Comparison of ENCODE assay signal across 8 cellular contexts in genomic region chr1:6614953-6615785, GRCh38. TPM values are rescaled to one million over a fixed set of nuclear protein-coding genes. Genes with fewer than 3 reads are reported as not detected.
DNase-seq lines count a peak whose midpoint lies in the region; ATAC-seq, FAIRE-seq and TF ChIP-seq lines count a peak whose summit lies in the region.

No MANE protein-coding gene starts in this region.

- POLR2A ChIA-PET in activated naive CD8-positive, alpha-beta T cell treated with anti-CD3 and anti-CD28 coated beads, Interleukin-2, amount 10 ng/mL, durations not matched to agents 7 days and 5 days (lab: Charles Lee), result interaction anchor here (1.0 to 1.1 kb wide), 3 partner anchors 12 to 35 kb away, joined by 3 to 4 read pairs (median 3); partner anchors contain the start of gene ZBTB48
- POLR2A ChIA-PET in GM10248 (lab: Yijun Ruan, JAX), result no interaction called here

- H3K27ac ChIP-seq in kidney (ENCODE audit: low read depth in 2 of 2, low read length in 2 of 2), result peak overlapping the region; percentile 32 to 67
- peak overlapping the region; percentile 99 for H3K27ac ChIP-seq in suprapubic skin

- H3K36me3 Mint-ChIP-seq in activated CD8-positive, alpha-beta memory T cell treated with anti-CD3 and anti-CD28 coated beads, Interleukin-2, amount 10 ng/mL, durations not matched to agents 7 days and 5 days, result peaks cover 10% of the 10 kb centered on the region
- peaks cover 16% of the 10 kb centered on the region for H3K36me3 Mint-ChIP-seq in activated naive CD8-positive, alpha-beta T cell treated with anti-CD3 and anti-CD28 coated beads, Interleukin-2, amount 10 ng/mL, durations not matched to agents 7 days and 5 days

- DNase-seq in activated CD8-positive, alpha-beta memory T cell treated with anti-CD3 and anti-CD28 coated beads, Interleukin-2, amount 10 ng/mL, durations not matched to agents 7 days and 5 days, result no peak
- no peak for DNase-seq in activated CD8-positive, alpha-beta memory T cell treated with anti-CD3 and anti-CD28 coated beads for 24 hours
- DNase-seq in activated naive CD8-positive, alpha-beta T cell treated with anti-CD3 and anti-CD28 coated beads, Interleukin-2, amount 10 ng/mL, durations not matched to agents 7 days and 5 days, result peak; percentile 49
- DNase-seq in kidney (no peak), suprapubic skin (ENCODE audit: low spot score in 2 of 2) (no peak), NCI-H1105 (lab: John Stamatoyannopoulos, UW) (no peak), GM10248 (ENCODE audit: extremely low spot score) (no peak)

- H3K27ac Mint-ChIP-seq in activated CD8-positive, alpha-beta memory T cell treated with anti-CD3 and anti-CD28 coated beads, Interleukin-2, amount 10 ng/mL, durations not matched to agents 7 days and 5 days, result peak overlapping the region; percentile 17
- peak overlapping the region; percentile 60 for H3K27ac Mint-ChIP-seq in activated naive CD8-positive, alpha-beta T cell treated with anti-CD3 and anti-CD28 coated beads, Interleukin-2, amount 10 ng/mL, durations not matched to agents 7 days and 5 days

- no peaks in the 10 kb centered on the region for H3K27me3 ChIP-seq in suprapubic skin

- no peak for ATAC-seq in activated CD8-positive, alpha-beta memory T cell treated with anti-CD3 and anti-CD28 coated beads, Interleukin-2, amount 10 ng/mL, durations not matched to agents 7 days and 5 days
- no peak for ATAC-seq in activated naive CD8-positive, alpha-beta T cell treated with anti-CD3 and anti-CD28 coated beads, Interleukin-2, amount 10 ng/mL, durations not matched to agents 7 days and 5 days (ENCODE audit: low read depth)
- ATAC-seq in HG03025 (IDR thresholded peaks at IDR 0.05; ENCODE audit: low FRiP score, unreplicated experiment), result no peak

- FAIRE-seq in kidney (lab: Jason Lieb, UNC), result no peak

- H3K4me1 ChIP-seq in kidney (ENCODE audit: control insufficient read depth in 1 of 2, insufficient read depth in 1 of 2, low read depth in 1 of 2, low read length in 2 of 2) (no peaks in the 10 kb centered on the region), suprapubic skin (peaks cover 33% of the 10 kb centered on the region)

- peak overlapping the region; percentile 17 to 29 for H3K9ac ChIP-seq in kidney (ENCODE audit: low read length in 2 of 2)

- peak overlapping the region; percentile 70 for H3K4me3 Mint-ChIP-seq in activated CD8-positive, alpha-beta memory T cell treated with anti-CD3 and anti-CD28 coated beads, Interleukin-2, amount 10 ng/mL, durations not matched to agents 7 days and 5 days
- peak overlapping the region; percentile 75 for H3K4me3 Mint-ChIP-seq in activated naive CD8-positive, alpha-beta T cell treated with anti-CD3 and anti-CD28 coated beads, Interleukin-2, amount 10 ng/mL, durations not matched to agents 7 days and 5 days

- 4% methylated on average over 24 of the region's 78 CpGs for WGBS in suprapubic skin

- H3K9me3 ChIP-seq in kidney (ENCODE audit: control insufficient read depth in 1 of 2, low read length in 2 of 2), result no peaks in the 10 kb centered on the region
- no peaks in the 10 kb centered on the region for H3K9me3 ChIP-seq in suprapubic skin

- TF ChIP-seq EP300 in suprapubic skin (IDR thresholded peaks at IDR 0.05), result no peak

- no peak for TF ChIP-seq POLR2A in suprapubic skin (IDR thresholded peaks at IDR 0.05)

- intact Hi-C loops in kidney (cut with DNase I), result no loop called here

- CTCF ChIA-PET in activated CD8-positive, alpha-beta memory T cell treated with anti-CD3 and anti-CD28 coated beads, Interleukin-2, amount 10 ng/mL, durations not matched to agents 7 days and 5 days (lab: Charles Lee), result interaction anchor here (1.2 to 1.4 kb wide), 2 partner anchors 12 to 61 kb away, joined by 3 read pairs; partner anchors contain the start of gene NOL9
- CTCF ChIA-PET in GM10248 (lab: Yijun Ruan, JAX), result interaction anchor here (0.7 to 1.3 kb wide), 4 partner anchors 9 to 61 kb away, joined by 3 to 4 read pairs (median 3); partner anchors contain the start of genes NOL9 and THAP3

- H3K27me3 Mint-ChIP-seq in activated CD8-positive, alpha-beta memory T cell treated with anti-CD3 and anti-CD28 coated beads, Interleukin-2, amount 10 ng/mL, durations not matched to agents 7 days and 5 days, result peaks cover 2% of the 10 kb centered on the region
- no peaks in the 10 kb centered on the region for H3K27me3 Mint-ChIP-seq in activated naive CD8-positive, alpha-beta T cell treated with anti-CD3 and anti-CD28 coated beads, Interleukin-2, amount 10 ng/mL, durations not matched to agents 7 days and 5 days

- H3K4me1 Mint-ChIP-seq in activated CD8-positive, alpha-beta memory T cell treated with anti-CD3 and anti-CD28 coated beads, Interleukin-2, amount 10 ng/mL, durations not matched to agents 7 days and 5 days, result peaks cover 19% of the 10 kb centered on the region
- peaks cover 17% of the 10 kb centered on the region for H3K4me1 Mint-ChIP-seq in activated naive CD8-positive, alpha-beta T cell treated with anti-CD3 and anti-CD28 coated beads, Interleukin-2, amount 10 ng/mL, durations not matched to agents 7 days and 5 days

- H3K36me3 ChIP-seq in kidney (ENCODE audit: control insufficient read depth in 1 of 2, insufficient read depth in 2 of 2, low read length in 2 of 2) (peaks cover 2 to 15% of the 10 kb centered on the region in 2 donors), suprapubic skin (peaks cover 20% of the 10 kb centered on the region)

- H3K4me3 ChIP-seq in kidney (ENCODE audit: low read length in 2 of 2), result peak overlapping the region; percentile 52 to 63
- H3K4me3 ChIP-seq in suprapubic skin, result peak overlapping the region; percentile 90

- no peaks in the 10 kb centered on the region for H3K9me3 Mint-ChIP-seq in activated CD8-positive, alpha-beta memory T cell treated with anti-CD3 and anti-CD28 coated beads, Interleukin-2, amount 10 ng/mL, durations not matched to agents 7 days and 5 days (ENCODE audit: low read depth)
- no peaks in the 10 kb centered on the region for H3K9me3 Mint-ChIP-seq in activated naive CD8-positive, alpha-beta T cell treated with anti-CD3 and anti-CD28 coated beads, Interleukin-2, amount 10 ng/mL, durations not matched to agents 7 days and 5 days

- no peak for TF ChIP-seq CTCF in kidney (IDR thresholded peaks at IDR 0.05; ENCODE audit: borderline replicate concordance, extremely low read depth, insufficient read depth)
- TF ChIP-seq CTCF in suprapubic skin (IDR thresholded peaks at IDR 0.05), result no peak
- TF ChIP-seq CTCF in GM10248 (IDR thresholded peaks at IDR 0.05; ENCODE audit: control extremely low read depth, extremely low read depth, low read depth, missing control alignments), result no peak

RNA-seq across cellular contexts. Expression of gene PHF13, which starts 1.6 kb away (rescaled TPM):
- 10 to 100 TPM; 10.7 to 15.9 TPM for total RNA-seq in activated CD8-positive, alpha-beta memory T cell treated with anti-CD3 and anti-CD28 coated beads, Interleukin-2, amount 10 ng/mL, durations not matched to agents 7 days and 5 days
- total RNA-seq in activated naive CD8-positive, alpha-beta T cell treated with anti-CD3 and anti-CD28 coated beads, Interleukin-2, amount 10 ng/mL, durations not matched to agents 7 days and 5 days, result 10 to 100 TPM; 12.1 TPM
- total RNA-seq in kidney, result 11.0 TPM
- polyA plus RNA-seq in kidney (ENCODE audit: insufficient read depth, low read depth, low replicate concordance), result 6.0 TPM
- total RNA-seq in suprapubic skin, result 10 to 100 TPM; 12.6 to 21.7 (median 17.0) TPM

RNA-seq across cellular contexts. Expression of gene THAP3, which starts 9.5 kb away (rescaled TPM):
- 10 to 100 TPM; 24.3 to 24.4 TPM for total RNA-seq in activated CD8-positive, alpha-beta memory T cell treated with anti-CD3 and anti-CD28 coated beads, Interleukin-2, amount 10 ng/mL, durations not matched to agents 7 days and 5 days
- total RNA-seq in activated naive CD8-positive, alpha-beta T cell treated with anti-CD3 and anti-CD28 coated beads, Interleukin-2, amount 10 ng/mL, durations not matched to agents 7 days and 5 days, result 10 to 100 TPM; 21.5 to 25.4 TPM
- total RNA-seq in kidney (14.4 TPM), suprapubic skin (10 to 100 TPM; 13.2 to 31.8 (median 24.8) TPM)
- polyA plus RNA-seq in kidney (ENCODE audit: insufficient read depth, low read depth, low replicate concordance), result 28.7 TPM

RNA-seq across cellular contexts. Expression of gene KLHL21, which starts 12.5 kb away (rescaled TPM):
- total RNA-seq in activated CD8-positive, alpha-beta memory T cell treated with anti-CD3 and anti-CD28 coated beads, Interleukin-2, amount 10 ng/mL, durations not matched to agents 7 days and 5 days, result 10 to 100 TPM; 23.9 to 28.2 TPM
- 10 to 100 TPM; 39.0 to 42.0 TPM for total RNA-seq in activated naive CD8-positive, alpha-beta T cell treated with anti-CD3 and anti-CD28 coated beads, Interleukin-2, amount 10 ng/mL, durations not matched to agents 7 days and 5 days
- 25.0 TPM for total RNA-seq in kidney
- polyA plus RNA-seq in kidney (ENCODE audit: insufficient read depth, low read depth, low replicate concordance), result 13.9 TPM
- total RNA-seq in suprapubic skin, result 100 to 1,000 TPM; 105 to 125 (median 118) TPM

RNA-seq across cellular contexts. Expression of gene ZBTB48, which starts 35.4 kb away (rescaled TPM):
- 10 to 100 TPM; 30.7 to 37.4 TPM for total RNA-seq in activated CD8-positive, alpha-beta memory T cell treated with anti-CD3 and anti-CD28 coated beads, Interleukin-2, amount 10 ng/mL, durations not matched to agents 7 days and 5 days
- total RNA-seq in activated naive CD8-positive, alpha-beta T cell treated with anti-CD3 and anti-CD28 coated beads, Interleukin-2, amount 10 ng/mL, durations not matched to agents 7 days and 5 days, result 10 to 100 TPM; 42.7 to 52.9 TPM
- total RNA-seq in kidney (45.5 TPM), suprapubic skin (10 to 100 TPM; 17.8 to 26.7 (median 21.6) TPM)
- 27.1 TPM for polyA plus RNA-seq in kidney (ENCODE audit: insufficient read depth, low read depth, low replicate concordance)
